ENCODE assay signal across 8 cellular contexts in genomic region chr1:212607924-212608208, GRCh38. TPM values are rescaled to one million over a fixed set of nuclear protein-coding genes. Genes with fewer than 3 reads are reported as not detected.
DNase-seq lines count a peak whose midpoint lies in the region; ATAC-seq and TF ChIP-seq lines count a peak whose summit lies in the region.

No MANE protein-coding gene starts in this region.

- H3K4me3 ChIP-seq in GM23248 (peak overlapping the region; percentile 78), Panc1 (ENCODE audit: low read depth in 2 of 2, low read length in 2 of 2) (peak overlapping the region; percentile 74 to 84), esophagus (ENCODE audit: low read depth in 1 of 2, low read length in 2 of 2) (peak overlapping the region; percentile 62 to 72), neutrophil (ENCODE audit: low read depth in 1 of 2, low read length in 1 of 2) (peak overlapping the region; percentile 66 to 90)

- BruUV-seq in Panc1 (replicated peaks; lab: Mats Ljungman, UMichigan) = no TSS peak

- peak overlapping the region; percentile 49 for H2AFZ ChIP-seq in GM23248

- ATAC-seq in Panc1 (peak; percentile 15), GM21526 (IDR thresholded peaks at IDR 0.05; ENCODE audit: low FRiP score, unreplicated experiment) (no peak)

- CTCF ChIA-PET in Panc1 (lab: Charles Lee) = interaction anchor here (0.5 to 0.6 kb wide), 2 partner anchors 15 to 198 kb away, joined by 5 to 6 read pairs; no protein-coding TSS in a partner anchor

- DNase-seq in D341Med (ENCODE audit: low spot score) (peak; percentile 61), GM23248 (peak; percentile 49), Panc1 (ENCODE audit: low read depth, low spot score) (no peak), A172 (ENCODE audit: low spot score) (no peak), SIG-M5 treated with dmso at 0.1 percent for 504 hours (lab: John Stamatoyannopoulos, UW; ENCODE audit: unreplicated experiment) (no peak)

- TF ChIP-seq CTCF in Panc1 (IDR thresholded peaks at IDR 0.05) = no peak
- TF ChIP-seq CTCF in neutrophil (IDR thresholded peaks at IDR 0.05) = no peak

- no peaks in the 10 kb centered on the region for H4K20me1 ChIP-seq in GM23248 (ENCODE audit: insufficient read depth)

- H3K27me3 ChIP-seq in GM23248 (replicated peaks; ENCODE audit: insufficient read depth) (peaks cover 52% of the 10 kb centered on the region), Panc1 (ENCODE audit: control insufficient read depth, insufficient read depth, low read length) (peaks cover 46% of the 10 kb centered on the region), esophagus (ENCODE audit: control insufficient read depth in 1 of 2, insufficient read depth in 2 of 2, low read length in 2 of 2) (no peaks in the 10 kb centered on the region), neutrophil (peaks cover 100% of the 10 kb centered on the region)

- H3K36me3 ChIP-seq in GM23248 (ENCODE audit: low read depth) (no peaks in the 10 kb centered on the region), Panc1 (ENCODE audit: control insufficient read depth, insufficient read depth, low read length) (no peaks in the 10 kb centered on the region), esophagus (ENCODE audit: control insufficient read depth in 2 of 2, insufficient read depth in 2 of 2, low read length in 1 of 2) (no peaks in the 10 kb centered on the region), neutrophil (no peaks in the 10 kb centered on the region)

- 1 to 2% methylated on average over 27 of the region's 27 CpGs for WGBS in GM23248 (ENCODE audit: low coverage in 1 of 2, low lambda C conversion rate in 2 of 2, missing lambda C conversion rate in 2 of 2), 2 experiments
- WGBS in esophagus, 2 donors = 1% methylated on average over 27 of the region's 27 CpGs

- H3F3A ChIP-seq in GM23248 (ENCODE audit: insufficient read depth) = peaks cover 25% of the 10 kb centered on the region

- H3K79me2 ChIP-seq in GM23248 (ENCODE audit: insufficient read depth) = 0 out of 2 replicates have a peak, but pooled peaks cover 6% of the 10 kb centered on the region

- H3K9me2 ChIP-seq in GM23248 (ENCODE audit: insufficient read depth) = no peaks in the 10 kb centered on the region

- in situ Hi-C loops in GM23248 (cut with MboI) = no loop called here
- in situ Hi-C loops in Panc1 (cut with HindIII; ENCODE audit: low pct_unique_long_range_greater_than_20kb, low sequenced_read_pairs) = no loop called here

- intact Hi-C loops in Panc1 (cut with micrococcal nuclease; ENCODE audit: unreplicated experiment) = no loop called here

- H3K4me1 ChIP-seq in GM23248 (ENCODE audit: insufficient read depth) (peaks cover 7% of the 10 kb centered on the region), Panc1 (ENCODE audit: control insufficient read depth, insufficient read depth, low read length) (peaks cover 20% of the 10 kb centered on the region), esophagus (ENCODE audit: control insufficient read depth in 2 of 2, insufficient read depth in 2 of 2, low read length in 1 of 2) (peaks cover 0 to 3% of the 10 kb centered on the region in 2 donors), neutrophil (ENCODE audit: control insufficient read depth in 1 of 2, insufficient read depth in 1 of 2, low read depth in 1 of 2, low read length in 1 of 2) (peaks cover 29 to 34% of the 10 kb centered on the region in 2 experiments)

- H3K9me3 ChIP-seq in GM23248 (ENCODE audit: low read depth) = no peaks in the 10 kb centered on the region
- no peaks in the 10 kb centered on the region for H3K9me3 ChIP-seq in Panc1 (ENCODE audit: control insufficient read depth, insufficient read depth, low read depth, low read length)
- H3K9me3 ChIP-seq in esophagus (ENCODE audit: control insufficient read depth in 2 of 2, insufficient read depth in 1 of 2, low read depth in 1 of 2, low read length in 1 of 2) = no peaks in the 10 kb centered on the region
- no peaks in the 10 kb centered on the region for H3K9me3 ChIP-seq in neutrophil

- H3K4me2 ChIP-seq in GM23248 (ENCODE audit: unreplicated experiment) = peak overlapping the region; percentile 72

- no peak overlapping the region for H3K27ac ChIP-seq in GM23248
- H3K27ac ChIP-seq in Panc1 (ENCODE audit: low read length) = peak overlapping the region; percentile 72
- H3K27ac ChIP-seq in esophagus (ENCODE audit: low read depth in 2 of 2, low read length in 1 of 2) = peak overlapping the region; percentile 93 to 94
- H3K27ac ChIP-seq in neutrophil = no peak overlapping the region

- H3K9ac ChIP-seq in GM23248 = peak overlapping the region; percentile 95

- POLR2A ChIA-PET in Panc1 (lab: Charles Lee) = interaction anchor here (0.5 to 1.1 kb wide), 19 partner anchors 10 to 1338 kb away, joined by 3 to 17 read pairs (median 6); no protein-coding TSS in a partner anchor

RNA-seq across cellular contexts. Expression of gene ATF3, which starts 0.7 kb away (rescaled TPM):
- 0.86 and 4.9 TPM in 2 replicates for total RNA-seq in GM23248 (2014; rRNA removed; shearing (Covaris generic))
- 1.5 and 1.7 TPM in 2 replicates for polyA plus RNA-seq in GM23248 (2016; fragmentation: Nextera tagmentation; extraction: Ambion mirVana)
- total RNA-seq in Panc1 (2021; ENCODE audit: unreplicated experiment) = 13.3 TPM
- 8.6 TPM for polyA plus RNA-seq in Panc1 (2012; ENCODE audit: insufficient read length)
- polyA plus RNA-seq in esophagus = 1 to 10 TPM; 4.7 to 9.2 TPM
- 0.86 and 1.0 TPM in 2 replicates for total RNA-seq in A172 (2014; rRNA removed; shearing (Covaris generic))

Comparison
In these comparisons a context has a peak if more than half of its experiments do, and no peak if none do; other contexts are left out.
1. DNase-seq: peak in D341Med (single experiment) and GM23248 (single experiment); none in Panc1 (single experiment), A172 (single experiment) and SIG-M5 treated with dmso at 0.1 percent for 504 hours (single experiment).
2. H3K27ac ChIP-seq: peak in Panc1 (single experiment) and esophagus (2 of 2); none in GM23248 (single experiment) and neutrophil (single experiment).
3. Peak in every context shown above with its lines, with median percentiles within 50 percentile points of each other: H3K4me3 ChIP-seq.